8 cellular contexts compared by ENCODE assay signal in the genomic region with DNA sequence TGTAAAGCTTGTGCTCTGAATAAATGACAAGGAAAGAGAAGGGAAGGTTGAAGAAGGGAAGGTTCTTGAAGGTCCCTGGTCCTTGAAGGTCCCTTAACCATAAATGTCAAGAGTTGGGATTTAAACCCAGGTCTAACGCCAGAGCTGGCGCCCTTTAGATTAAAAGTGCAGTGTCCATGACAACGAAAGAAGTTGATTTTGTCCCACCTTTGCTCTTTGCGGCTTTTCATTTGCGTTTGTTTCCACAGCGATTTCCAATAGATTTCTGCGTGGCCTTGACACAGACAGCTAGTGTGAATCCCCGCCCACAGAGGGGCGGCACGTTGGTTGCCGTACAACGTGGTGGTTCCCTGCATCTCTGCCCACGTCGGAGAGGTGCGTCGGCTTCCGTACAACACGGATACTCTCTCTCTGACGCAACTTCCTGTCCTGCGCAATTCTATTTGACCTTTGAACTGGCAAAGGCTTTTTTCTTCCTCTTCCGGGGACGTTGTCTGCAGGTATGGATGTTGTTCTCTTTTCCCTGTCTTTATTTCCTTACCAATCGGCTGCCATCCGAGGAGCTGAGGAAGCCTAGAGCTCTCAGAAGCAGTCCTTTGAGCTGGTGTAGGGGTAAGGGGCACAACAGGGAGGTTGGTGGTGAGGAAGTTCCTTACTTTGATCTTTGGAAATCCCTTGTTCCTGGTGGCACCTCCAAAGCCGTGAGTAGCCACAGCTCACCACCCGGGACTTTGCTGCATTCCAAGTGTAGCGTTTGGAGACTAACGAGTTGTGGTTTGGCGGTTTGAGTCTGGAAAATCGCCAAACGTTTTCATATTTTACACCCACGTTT. TPM values are rescaled to one million over a fixed set of nuclear protein-coding genes. Genes with fewer than 3 reads are reported as not detected.
DNase-seq lines count a peak whose midpoint lies in the region; ATAC-seq and TF ChIP-seq lines count a peak whose summit lies in the region.

A gene (plus strand): TSS at position 476 of the 832 bp plus-strand sequence. CDS start 1,384 bp downstream, outside the sequence.

- peak; percentile 100 for ATAC-seq in GM21737 (IDR thresholded peaks at IDR 0.05; ENCODE audit: unreplicated experiment)
- ATAC-seq in esophagus mucosa: peak; percentile 100

- H3K36me3 ChIP-seq in KMS-11 (ENCODE audit: insufficient read depth) (peaks cover 35% of the 10 kb centered on the region; the same call in 1 of the 2 replicates), Peyer's patch (peaks cover 0 to 36% (median 0%) of the 10 kb centered on the region in 3 donors), muscle layer of colon (ENCODE audit: insufficient read depth, low read length) (peaks cover 35% of the 10 kb centered on the region)

- H3K9me3 ChIP-seq in Peyer's patch (no peaks in the 10 kb centered on the region), muscle layer of colon (ENCODE audit: low read length) (peaks cover 3% of the 10 kb centered on the region)

- peaks cover 35% of the 10 kb centered on the region for H3K79me2 ChIP-seq in KMS-11 (ENCODE audit: insufficient read depth, low read depth)

- TF ChIP-seq CTCF in KMS-11 (conservative IDR thresholded peaks at IDR 0.05; ENCODE audit: low read depth, low read length): no peak
- no peak for TF ChIP-seq CTCF in Peyer's patch (IDR thresholded peaks at IDR 0.05)

- H3K27ac ChIP-seq in KMS-11 (peak within 1 kb of the TSS; percentile 76), Peyer's patch (peak within 1 kb of the TSS; percentile 76 to 90 (median 80)), muscle layer of colon (ENCODE audit: low read depth, low read length) (peak within 1 kb of the TSS; percentile 65)

- H3K27me3 ChIP-seq in KMS-11 (ENCODE audit: insufficient read depth, low read depth) (no peaks in the 10 kb centered on the region), Peyer's patch (no peaks in the 10 kb centered on the region), muscle layer of colon (ENCODE audit: control insufficient read depth in 1 of 2, insufficient read depth in 2 of 2, low read length in 2 of 2) (no peaks in the 10 kb centered on the region)

- H4K20me1 ChIP-seq in KMS-11 (ENCODE audit: insufficient read depth): 0 out of 2 replicates have a peak, but pooled peaks cover 18% of the 10 kb centered on the region

- H3K9ac ChIP-seq in KMS-11: peak within 1 kb of the TSS; percentile 93
- H3K9ac ChIP-seq in muscle layer of colon (ENCODE audit: low read length): peak within 1 kb of the TSS; percentile 80

- H3K4me2 ChIP-seq in KMS-11: peak within 1 kb of the TSS; percentile 84

- peaks cover 29% of the 10 kb centered on the region for H3K4me1 ChIP-seq in KMS-11 (ENCODE audit: low read depth, poor library complexity, severe bottlenecking)
- H3K4me1 ChIP-seq in Peyer's patch: peaks cover 0 to 22% (median 0%) of the 10 kb centered on the region in 4 donors
- peaks cover 13% of the 10 kb centered on the region for H3K4me1 ChIP-seq in muscle layer of colon (ENCODE audit: insufficient read depth, low read length)

- peak within 1 kb of the TSS; percentile 91 for H2AFZ ChIP-seq in KMS-11 (ENCODE audit: low read depth)

- TF ChIP-seq POLR2A in Peyer's patch (IDR thresholded peaks at IDR 0.05): peak; percentile 94 to 95

- DNase-seq in DMS53 treated with DMSO at 0.1 percent for 48 hours (lab: John Stamatoyannopoulos, UW; ENCODE audit: unreplicated experiment): peak; percentile 93
- DNase-seq in Peyer's patch: peak; percentile 94 to 99 (median 97)
- peak; percentile 96 for DNase-seq in activated T-cell treated with anti-CD3 and anti-CD28 coated beads, Interleukin-2, amount 50 U/mL, for 48 hours
- DNase-seq in stimulated activated CD8-positive, alpha-beta memory T cell treated with anti-CD3 and anti-CD28 coated beads, Interleukin-7, amount 100 ng/mL, for 24 hours (ENCODE audit: low read depth): peak; percentile 90

- H3K4me3 ChIP-seq in KMS-11 (IDR thresholded peaks at IDR 0.05; ENCODE audit: insufficient read depth, low read depth, low read length) (peak within 1 kb of the TSS; percentile 75), Peyer's patch (peak within 1 kb of the TSS; percentile 53 to 90 (median 68)), muscle layer of colon (ENCODE audit: low read depth in 1 of 2, low read length in 2 of 2) (peak within 1 kb of the TSS; percentile 82 to 87)

RNA-seq across cellular contexts. Expression of the gene that starts here (rescaled TPM):
- total RNA-seq in Peyer's patch: 100 to 1,000 TPM; 286 to 803 (median 342) TPM
- 1,021 TPM for total RNA-seq in esophagus mucosa

Comparison
In these comparisons a context has a peak if more than half of its experiments do, and no peak if none do; other contexts are left out.
1. Peak in every context shown above with its lines: DNase-seq, ATAC-seq, H3K4me3 ChIP-seq and H3K27ac ChIP-seq.